ENCODE assay signal across 9 cellular contexts in genomic region chr15:31437686-31438085, GRCh38.
DNase-seq lines count a peak whose midpoint lies in the region; ATAC-seq, FAIRE-seq and TF ChIP-seq lines count a peak whose summit lies in the region.
"Had no signal": no experiment of that assay in that cellular context is flagged by ENCODE, and none has a peak within 500 bp of the region (broad histone marks: within the 10 kb centered on the region; RNA-seq: fewer than 3 reads in every experiment).

No MANE protein-coding gene starts in this region.

- H3K4me1 Mint-ChIP-seq in activated T-helper 17 cell treated with anti-CD3 and anti-CD28 coated beads, Interleukin-2, amount 50 U/mL, for 72 hours, result peaks cover 56% of the 10 kb centered on the region
- peaks cover 11% of the 10 kb centered on the region for H3K4me1 Mint-ChIP-seq in nephron progenitor cell

- peak overlapping the region; percentile 90 for H3K4me3 Mint-ChIP-seq in activated T-helper 17 cell treated with anti-CD3 and anti-CD28 coated beads, Interleukin-2, amount 50 U/mL, for 72 hours
- H3K4me3 Mint-ChIP-seq in nephron progenitor cell, result no peak overlapping the region

- FAIRE-seq in frontal cortex (lab: Jason Lieb, UNC), result no peak

- peak; percentile 30 for ATAC-seq in HG03280 (IDR thresholded peaks at IDR 0.05; ENCODE audit: unreplicated experiment)
- ATAC-seq in activated T-helper 17 cell treated with anti-CD3 and anti-CD28 coated beads, Interleukin-2, amount 50 U/mL, for 72 hours (replicated peaks), result peak; percentile 3

- peak overlapping the region; percentile 99 for H3K27ac Mint-ChIP-seq in activated T-helper 17 cell treated with anti-CD3 and anti-CD28 coated beads, Interleukin-2, amount 50 U/mL, for 72 hours
- H3K27ac Mint-ChIP-seq in nephron progenitor cell, result no peak overlapping the region

- POLR2A ChIA-PET in GM10248 (lab: Yijun Ruan, JAX), result interaction anchor here (0.7 kb wide), 2 partner anchors 22 to 72 kb away, joined by 3 read pairs; no protein-coding TSS in a partner anchor

- no peaks in the 10 kb centered on the region for H3K27me3 Mint-ChIP-seq in activated T-helper 17 cell treated with anti-CD3 and anti-CD28 coated beads, Interleukin-2, amount 50 U/mL, for 72 hours
- peaks cover 37% of the 10 kb centered on the region for H3K27me3 Mint-ChIP-seq in nephron progenitor cell (ENCODE audit: low read depth, poor library complexity)

- DNase-seq in GM10248 (ENCODE audit: extremely low spot score) (peak; percentile 74), kidney tubule cell (ENCODE audit: low spot score) (no peak), nephron progenitor cell (no peak), DMS79 treated with DMSO at 0.1 percent for 48 hours (lab: John Stamatoyannopoulos, UW) (no peak), frontal cortex (ENCODE audit: low spot score in 2 of 2) (no peak)
- DNase-seq in stimulated activated CD4-positive, alpha-beta T cell treated with anti-CD3 and anti-CD28 coated beads, Interleukin-2, amount 100 ng/mL, for 4 hours (ENCODE audit: low read depth), result peak; percentile 38
- DNase-seq: Caco-2 had no signal

- no peaks in the 10 kb centered on the region for H3K9me3 Mint-ChIP-seq in activated T-helper 17 cell treated with anti-CD3 and anti-CD28 coated beads, Interleukin-2, amount 50 U/mL, for 72 hours
- H3K9me3 Mint-ChIP-seq in nephron progenitor cell, result no peaks in the 10 kb centered on the region

- CTCF ChIA-PET in GM10248 (lab: Yijun Ruan, JAX), result interaction anchor here (0.6 to 12.7 kb wide), 18 partner anchors 11 to 429 kb away, joined by 3 to 251 read pairs (median 5); no protein-coding TSS in a partner anchor

- no peaks in the 10 kb centered on the region for H3K36me3 Mint-ChIP-seq in activated T-helper 17 cell treated with anti-CD3 and anti-CD28 coated beads, Interleukin-2, amount 50 U/mL, for 72 hours (ENCODE audit: low read depth)
- H3K36me3 Mint-ChIP-seq in nephron progenitor cell (ENCODE audit: low read depth), result no peaks in the 10 kb centered on the region

- TF ChIP-seq CTCF in GM10248 (IDR thresholded peaks at IDR 0.05; ENCODE audit: control extremely low read depth, extremely low read depth, low read depth, missing control alignments), result no peak
- no peak for TF ChIP-seq CTCF in nephron progenitor cell (IDR thresholded peaks at IDR 0.05)

Comparison
In these comparisons a context has a peak if more than half of its experiments do, and no peak if none do; other contexts are left out.
1. DNase-seq: peak in GM10248 (single experiment) and stimulated activated CD4-positive, alpha-beta T cell treated with anti-CD3 and anti-CD28 coated beads, Interleukin-2, amount 100 ng/mL, for 4 hours (single experiment); none in kidney tubule cell (single experiment), nephron progenitor cell (single experiment), DMS79 treated with DMSO at 0.1 percent for 48 hours (single experiment) and frontal cortex (0 of 2).